ENCODE assay signal across 1 cellular context in the genomic region with DNA sequence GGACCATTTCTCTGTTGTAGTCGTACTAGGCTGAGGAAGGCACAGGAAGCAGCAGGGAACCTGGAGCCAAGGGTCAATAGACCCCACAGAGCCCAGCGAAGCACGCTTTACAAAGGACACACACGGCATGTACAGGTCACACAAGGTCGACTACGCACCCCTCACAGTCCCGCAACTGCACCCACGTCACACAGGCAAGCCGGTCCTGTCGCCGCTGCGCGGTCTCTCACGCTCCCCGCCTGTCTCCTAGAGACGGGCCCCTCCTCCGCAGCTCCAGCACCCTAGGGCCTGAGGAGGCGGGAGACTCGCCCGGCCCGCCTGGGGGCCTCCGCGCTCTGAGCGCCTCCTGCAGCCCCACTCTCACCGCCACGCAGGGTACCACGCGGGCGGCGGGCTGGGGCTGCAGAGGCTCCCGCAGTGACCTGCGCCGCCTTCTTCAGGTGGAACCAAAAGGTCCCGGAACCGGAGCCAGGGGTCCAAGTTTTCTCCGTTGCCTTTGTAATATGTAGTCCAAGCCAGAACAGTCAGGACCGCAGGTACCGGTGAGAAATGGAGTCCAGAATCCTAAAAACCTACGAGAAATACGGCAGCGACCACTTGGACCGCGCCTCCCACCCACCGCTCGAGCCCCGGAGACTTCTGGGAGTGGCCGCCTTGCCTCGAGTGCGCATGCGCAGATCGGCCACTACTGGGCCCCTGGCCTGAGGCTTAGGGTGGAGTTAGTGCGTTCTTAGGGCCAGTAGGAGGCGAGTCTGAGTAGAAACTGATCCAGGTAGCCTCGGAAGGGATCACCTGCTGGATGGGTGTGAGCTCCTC.
TF ChIP-seq lines count a peak whose summit lies in the region.

A gene (minus strand): TSS at position 651 of the 816 bp plus-strand sequence. CDS start 8,143 bp downstream, outside the sequence.

TF ChIP-seq in HepG2, 621 proteins besides CTCF, POLR2A, EP300 and RAD21 (continued from another document and continues in another):
- TF ChIP-seq, protein P1, sequence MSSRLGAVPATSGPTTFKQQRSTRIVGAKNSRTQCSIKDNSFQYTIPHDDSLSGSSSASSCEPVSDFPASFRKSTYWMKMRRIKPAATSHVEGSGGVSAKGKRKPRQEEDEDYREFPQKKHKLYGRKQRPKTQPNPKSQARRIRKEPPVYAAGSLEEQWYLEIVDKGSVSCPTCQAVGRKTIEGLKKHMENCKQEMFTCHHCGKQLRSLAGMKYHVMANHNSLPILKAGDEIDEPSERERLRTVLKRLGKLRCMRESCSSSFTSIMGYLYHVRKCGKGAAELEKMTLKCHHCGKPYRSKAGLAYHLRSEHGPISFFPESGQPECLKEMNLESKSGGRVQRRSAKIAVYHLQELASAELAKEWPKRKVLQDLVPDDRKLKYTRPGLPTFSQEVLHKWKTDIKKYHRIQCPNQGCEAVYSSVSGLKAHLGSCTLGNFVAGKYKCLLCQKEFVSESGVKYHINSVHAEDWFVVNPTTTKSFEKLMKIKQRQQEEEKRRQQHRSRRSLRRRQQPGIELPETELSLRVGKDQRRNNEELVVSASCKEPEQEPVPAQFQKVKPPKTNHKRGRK (CRISPR knock-in tag; IDR thresholded peaks at IDR 0.05): no peak
- TF ChIP-seq ATF1 (CRISPR knock-in tag; IDR thresholded peaks at IDR 0.05): no peak
- TF ChIP-seq ARID2 (CRISPR knock-in tag; IDR thresholded peaks at IDR 0.05; ENCODE audit: borderline replicate concordance): no peak
- peak; percentile 90 for TF ChIP-seq AGO2 (optimal IDR thresholded peaks at IDR 0.05; ENCODE audit: low read depth, low read length)
- TF ChIP-seq RAD51 (IDR thresholded peaks at IDR 0.05; ENCODE audit: borderline replicate concordance): no peak
- TF ChIP-seq, protein P2, sequence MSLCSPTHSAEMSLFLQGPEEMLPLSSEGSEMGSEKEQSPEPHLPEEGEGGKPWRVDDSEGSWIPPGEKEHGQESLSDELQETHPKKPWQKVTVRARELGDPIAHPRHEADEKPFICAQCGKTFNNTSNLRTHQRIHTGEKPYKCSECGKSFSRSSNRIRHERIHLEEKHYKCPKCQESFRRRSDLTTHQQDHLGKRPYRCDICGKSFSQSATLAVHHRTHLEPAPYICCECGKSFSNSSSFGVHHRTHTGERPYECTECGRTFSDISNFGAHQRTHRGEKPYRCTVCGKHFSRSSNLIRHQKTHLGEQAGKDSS (CRISPR knock-in tag; IDR thresholded peaks at IDR 0.05; ENCODE audit: borderline replicate concordance, low read depth): no peak
- TF ChIP-seq TAF1 (CRISPR knock-in tag; IDR thresholded peaks at IDR 0.05): peak; percentile 42; the same call in 1 of the 2 replicates
- TF ChIP-seq ZNF674 (CRISPR knock-in tag; IDR thresholded peaks at IDR 0.05; ENCODE audit: low read depth): no peak
- no peak for TF ChIP-seq GFI1 (CRISPR knock-in tag; IDR thresholded peaks at IDR 0.05; ENCODE audit: borderline replicate concordance)
- TF ChIP-seq, protein P3, sequence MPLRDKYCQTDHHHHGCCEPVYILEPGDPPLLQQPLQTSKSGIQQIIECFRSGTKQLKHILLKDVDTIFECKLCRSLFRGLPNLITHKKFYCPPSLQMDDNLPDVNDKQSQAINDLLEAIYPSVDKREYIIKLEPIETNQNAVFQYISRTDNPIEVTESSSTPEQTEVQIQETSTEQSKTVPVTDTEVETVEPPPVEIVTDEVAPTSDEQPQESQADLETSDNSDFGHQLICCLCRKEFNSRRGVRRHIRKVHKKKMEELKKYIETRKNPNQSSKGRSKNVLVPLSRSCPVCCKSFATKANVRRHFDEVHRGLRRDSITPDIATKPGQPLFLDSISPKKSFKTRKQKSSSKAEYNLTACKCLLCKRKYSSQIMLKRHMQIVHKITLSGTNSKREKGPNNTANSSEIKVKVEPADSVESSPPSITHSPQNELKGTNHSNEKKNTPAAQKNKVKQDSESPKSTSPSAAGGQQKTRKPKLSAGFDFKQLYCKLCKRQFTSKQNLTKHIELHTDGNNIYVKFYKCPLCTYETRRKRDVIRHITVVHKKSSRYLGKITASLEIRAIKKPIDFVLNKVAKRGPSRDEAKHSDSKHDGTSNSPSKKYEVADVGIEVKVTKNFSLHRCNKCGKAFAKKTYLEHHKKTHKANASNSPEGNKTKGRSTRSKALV (CRISPR knock-in tag; IDR thresholded peaks at IDR 0.05): no peak
- TF ChIP-seq AGO1 (IDR thresholded peaks at IDR 0.05; ENCODE audit: low read depth, low read length, poor library complexity, severe bottlenecking): no peak
- TF ChIP-seq, protein P4, sequence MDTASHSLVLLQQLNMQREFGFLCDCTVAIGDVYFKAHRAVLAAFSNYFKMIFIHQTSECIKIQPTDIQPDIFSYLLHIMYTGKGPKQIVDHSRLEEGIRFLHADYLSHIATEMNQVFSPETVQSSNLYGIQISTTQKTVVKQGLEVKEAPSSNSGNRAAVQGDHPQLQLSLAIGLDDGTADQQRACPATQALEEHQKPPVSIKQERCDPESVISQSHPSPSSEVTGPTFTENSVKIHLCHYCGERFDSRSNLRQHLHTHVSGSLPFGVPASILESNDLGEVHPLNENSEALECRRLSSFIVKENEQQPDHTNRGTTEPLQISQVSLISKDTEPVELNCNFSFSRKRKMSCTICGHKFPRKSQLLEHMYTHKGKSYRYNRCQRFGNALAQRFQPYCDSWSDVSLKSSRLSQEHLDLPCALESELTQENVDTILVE (CRISPR knock-in tag; IDR thresholded peaks at IDR 0.05): no peak
- TF ChIP-seq AKAP8 (CRISPR knock-in tag; IDR thresholded peaks at IDR 0.05): 0 out of 2 replicates have a peak, but pooled peaks have one; percentile 70
- TF ChIP-seq, protein P5, sequence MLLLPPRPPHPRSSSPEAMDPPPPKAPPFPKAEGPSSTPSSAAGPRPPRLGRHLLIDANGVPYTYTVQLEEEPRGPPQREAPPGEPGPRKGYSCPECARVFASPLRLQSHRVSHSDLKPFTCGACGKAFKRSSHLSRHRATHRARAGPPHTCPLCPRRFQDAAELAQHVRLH (CRISPR knock-in tag; IDR thresholded peaks at IDR 0.05; ENCODE audit: borderline replicate concordance, low read depth): no peak
- TF ChIP-seq, protein P6, sequence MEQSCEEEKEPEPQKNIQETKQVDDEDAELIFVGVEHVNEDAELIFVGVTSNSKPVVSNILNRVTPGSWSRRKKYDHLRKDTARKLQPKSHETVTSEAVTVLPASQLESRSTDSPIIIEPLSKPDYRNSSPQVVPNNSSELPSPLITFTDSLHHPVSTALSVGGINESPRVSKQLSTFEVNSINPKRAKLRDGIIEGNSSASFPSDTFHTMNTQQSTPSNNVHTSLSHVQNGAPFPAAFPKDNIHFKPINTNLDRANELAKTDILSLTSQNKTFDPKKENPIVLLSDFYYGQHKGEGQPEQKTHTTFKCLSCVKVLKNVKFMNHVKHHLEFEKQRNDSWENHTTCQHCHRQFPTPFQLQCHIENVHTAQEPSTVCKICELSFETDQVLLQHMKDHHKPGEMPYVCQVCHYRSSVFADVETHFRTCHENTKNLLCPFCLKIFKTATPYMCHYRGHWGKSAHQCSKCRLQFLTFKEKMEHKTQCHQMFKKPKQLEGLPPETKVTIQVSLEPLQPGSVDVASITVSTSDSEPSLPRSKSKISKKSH (CRISPR knock-in tag; IDR thresholded peaks at IDR 0.05; ENCODE audit: borderline replicate concordance): no peak; the same call in 1 of the 2 replicates
- TF ChIP-seq RBM22 (optimal IDR thresholded peaks at IDR 0.05; ENCODE audit: low read length): no peak
- TF ChIP-seq, protein P7, sequence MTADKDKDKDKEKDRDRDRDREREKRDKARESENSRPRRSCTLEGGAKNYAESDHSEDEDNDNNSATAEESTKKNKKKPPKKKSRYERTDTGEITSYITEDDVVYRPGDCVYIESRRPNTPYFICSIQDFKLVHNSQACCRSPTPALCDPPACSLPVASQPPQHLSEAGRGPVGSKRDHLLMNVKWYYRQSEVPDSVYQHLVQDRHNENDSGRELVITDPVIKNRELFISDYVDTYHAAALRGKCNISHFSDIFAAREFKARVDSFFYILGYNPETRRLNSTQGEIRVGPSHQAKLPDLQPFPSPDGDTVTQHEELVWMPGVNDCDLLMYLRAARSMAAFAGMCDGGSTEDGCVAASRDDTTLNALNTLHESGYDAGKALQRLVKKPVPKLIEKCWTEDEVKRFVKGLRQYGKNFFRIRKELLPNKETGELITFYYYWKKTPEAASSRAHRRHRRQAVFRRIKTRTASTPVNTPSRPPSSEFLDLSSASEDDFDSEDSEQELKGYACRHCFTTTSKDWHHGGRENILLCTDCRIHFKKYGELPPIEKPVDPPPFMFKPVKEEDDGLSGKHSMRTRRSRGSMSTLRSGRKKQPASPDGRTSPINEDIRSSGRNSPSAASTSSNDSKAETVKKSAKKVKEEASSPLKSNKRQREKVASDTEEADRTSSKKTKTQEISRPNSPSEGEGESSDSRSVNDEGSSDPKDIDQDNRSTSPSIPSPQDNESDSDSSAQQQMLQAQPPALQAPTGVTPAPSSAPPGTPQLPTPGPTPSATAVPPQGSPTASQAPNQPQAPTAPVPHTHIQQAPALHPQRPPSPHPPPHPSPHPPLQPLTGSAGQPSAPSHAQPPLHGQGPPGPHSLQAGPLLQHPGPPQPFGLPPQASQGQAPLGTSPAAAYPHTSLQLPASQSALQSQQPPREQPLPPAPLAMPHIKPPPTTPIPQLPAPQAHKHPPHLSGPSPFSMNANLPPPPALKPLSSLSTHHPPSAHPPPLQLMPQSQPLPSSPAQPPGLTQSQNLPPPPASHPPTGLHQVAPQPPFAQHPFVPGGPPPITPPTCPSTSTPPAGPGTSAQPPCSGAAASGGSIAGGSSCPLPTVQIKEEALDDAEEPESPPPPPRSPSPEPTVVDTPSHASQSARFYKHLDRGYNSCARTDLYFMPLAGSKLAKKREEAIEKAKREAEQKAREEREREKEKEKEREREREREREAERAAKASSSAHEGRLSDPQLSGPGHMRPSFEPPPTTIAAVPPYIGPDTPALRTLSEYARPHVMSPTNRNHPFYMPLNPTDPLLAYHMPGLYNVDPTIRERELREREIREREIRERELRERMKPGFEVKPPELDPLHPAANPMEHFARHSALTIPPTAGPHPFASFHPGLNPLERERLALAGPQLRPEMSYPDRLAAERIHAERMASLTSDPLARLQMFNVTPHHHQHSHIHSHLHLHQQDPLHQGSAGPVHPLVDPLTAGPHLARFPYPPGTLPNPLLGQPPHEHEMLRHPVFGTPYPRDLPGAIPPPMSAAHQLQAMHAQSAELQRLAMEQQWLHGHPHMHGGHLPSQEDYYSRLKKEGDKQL (CRISPR knock-in tag; IDR thresholded peaks at IDR 0.05; ENCODE audit: low read depth): no peak
- no peak for TF ChIP-seq ZBTB20 (CRISPR knock-in tag; IDR thresholded peaks at IDR 0.05; ENCODE audit: borderline replicate concordance, low read depth)
- TF ChIP-seq, protein P8, sequence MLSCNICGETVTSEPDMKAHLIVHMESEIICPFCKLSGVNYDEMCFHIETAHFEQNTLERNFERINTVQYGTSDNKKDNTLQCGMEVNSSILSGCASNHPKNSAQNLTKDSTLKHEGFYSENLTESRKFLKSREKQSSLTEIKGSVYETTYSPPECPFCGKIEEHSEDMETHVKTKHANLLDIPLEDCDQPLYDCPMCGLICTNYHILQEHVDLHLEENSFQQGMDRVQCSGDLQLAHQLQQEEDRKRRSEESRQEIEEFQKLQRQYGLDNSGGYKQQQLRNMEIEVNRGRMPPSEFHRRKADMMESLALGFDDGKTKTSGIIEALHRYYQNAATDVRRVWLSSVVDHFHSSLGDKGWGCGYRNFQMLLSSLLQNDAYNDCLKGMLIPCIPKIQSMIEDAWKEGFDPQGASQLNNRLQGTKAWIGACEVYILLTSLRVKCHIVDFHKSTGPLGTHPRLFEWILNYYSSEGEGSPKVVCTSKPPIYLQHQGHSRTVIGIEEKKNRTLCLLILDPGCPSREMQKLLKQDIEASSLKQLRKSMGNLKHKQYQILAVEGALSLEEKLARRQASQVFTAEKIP (CRISPR knock-in tag; IDR thresholded peaks at IDR 0.05; ENCODE audit: borderline replicate concordance): no peak
- peak; percentile 34 for TF ChIP-seq KMT2B (CRISPR knock-in tag; IDR thresholded peaks at IDR 0.05)
- TF ChIP-seq, protein P9, sequence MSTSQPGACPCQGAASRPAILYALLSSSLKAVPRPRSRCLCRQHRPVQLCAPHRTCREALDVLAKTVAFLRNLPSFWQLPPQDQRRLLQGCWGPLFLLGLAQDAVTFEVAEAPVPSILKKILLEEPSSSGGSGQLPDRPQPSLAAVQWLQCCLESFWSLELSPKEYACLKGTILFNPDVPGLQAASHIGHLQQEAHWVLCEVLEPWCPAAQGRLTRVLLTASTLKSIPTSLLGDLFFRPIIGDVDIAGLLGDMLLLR (CRISPR knock-in tag; IDR thresholded peaks at IDR 0.05): no peak
- TF ChIP-seq KDM3A (CRISPR knock-in tag; IDR thresholded peaks at IDR 0.05; ENCODE audit: low read depth): 0 out of 2 replicates have a peak, but pooled peaks have one; percentile 16
- no peak for TF ChIP-seq TBP (CRISPR knock-in tag; IDR thresholded peaks at IDR 0.05)
- TF ChIP-seq ZNF546 (CRISPR knock-in tag; conservative IDR thresholded peaks at IDR 0.05): no peak
